In genomic region chr13:31167490-31167889, GRCh38 we compare ENCODE assay signal across 12 cellular contexts. TPM values are rescaled to one million over a fixed set of nuclear protein-coding genes. Genes with fewer than 3 reads are reported as not detected.
A peak's percentile ranks its signal among the peaks of the same experiment; 100 is the strongest.
DNase-seq lines count a peak whose midpoint lies in the region; ATAC-seq and TF ChIP-seq lines count a peak whose summit lies in the region.
"Had no signal": no experiment of that assay in that cellular context is flagged by ENCODE, and none has a peak within 500 bp of the region (broad histone marks: within the 10 kb centered on the region; RNA-seq: fewer than 3 reads in every experiment).

No MANE protein-coding gene starts in this region.

- no peak for TF ChIP-seq CTCF in gastroesophageal sphincter (IDR thresholded peaks at IDR 0.05)

- TF ChIP-seq POLR2A in gastroesophageal sphincter (IDR thresholded peaks at IDR 0.05): no peak

- H3K4me3 ChIP-seq in gastroesophageal sphincter: no peak overlapping the region
- H3K4me3 ChIP-seq: adrenal gland, psoas muscle had no signal

- ATAC-seq in GM18909 (IDR thresholded peaks at IDR 0.05; ENCODE audit: poor library complexity, unreplicated experiment): peak; percentile 69
- peak; percentile 52 for ATAC-seq in HG02763 (IDR thresholded peaks at IDR 0.05; ENCODE audit: unreplicated experiment)
- ATAC-seq in HG03571 (IDR thresholded peaks at IDR 0.05; ENCODE audit: unreplicated experiment): peak; percentile 71
- ATAC-seq in gastroesophageal sphincter: no peak
- ATAC-seq: psoas muscle had no signal

- DNase-seq in DMS53 treated with DMSO at 0.1 percent for 48 hours (lab: John Stamatoyannopoulos, UW; ENCODE audit: unreplicated experiment): peak; percentile 9
- no peak for DNase-seq in inferior parietal cortex (ENCODE audit: extremely low spot score)
- no peak for DNase-seq in NCI-H2029 treated with DMSO at 0.1 percent for 48 hours (lab: John Stamatoyannopoulos, UW)
- DNase-seq in islet precursor cell: no peak
- DNase-seq: adrenal gland, NCI-H1048, NCI-H524, psoas muscle had no signal

- no peak for TF ChIP-seq EP300 in gastroesophageal sphincter (IDR thresholded peaks at IDR 0.05)

- no peaks in the 10 kb centered on the region for H3K36me3 ChIP-seq in gastroesophageal sphincter
- H3K36me3 ChIP-seq: adrenal gland had no signal

- H3K4me1 ChIP-seq in gastroesophageal sphincter: peaks cover 0 to 12% (median 0%) of the 10 kb centered on the region in 3 donors

- no peaks in the 10 kb centered on the region for H3K27me3 ChIP-seq in gastroesophageal sphincter
- H3K27me3 ChIP-seq: adrenal gland had no signal

- H3K27ac ChIP-seq in gastroesophageal sphincter: no peak overlapping the region
- H3K27ac ChIP-seq: adrenal gland had no signal

- no peaks in the 10 kb centered on the region for H3K9me3 ChIP-seq in gastroesophageal sphincter
- H3K9me3 ChIP-seq: adrenal gland, psoas muscle had no signal

RNA-seq across cellular contexts. Expression of gene HSPH1, which starts 5.8 kb away (rescaled TPM):
- 10 to 100 TPM; 36.5 to 47.0 (median 42.2) TPM for total RNA-seq in gastroesophageal sphincter

RNA-seq across cellular contexts. Expression of gene B3GLCT, which starts 32.3 kb away (rescaled TPM):
- 10 to 100 TPM in 1 of 4 donors, 1 to 10 TPM in 3; 6.2 to 15.2 (median 7.8) TPM for total RNA-seq in gastroesophageal sphincter
